ENCODE assay signal across 8 cellular contexts in genomic region chr10:62681211-62681940, GRCh38.
DNase-seq lines count a peak whose midpoint lies in the region; ATAC-seq and TF ChIP-seq lines count a peak whose summit lies in the region.

No MANE protein-coding gene starts in this region.

- no peak overlapping the region for H3K9ac ChIP-seq in MM.1S (ENCODE audit: low read length)

- intact Hi-C loops in upper lobe of right lung (cut with DNase I) (no loop called here), adrenal gland (cut with DNase I) (no loop called here)

- DNase-seq in GM06990 (ENCODE audit: extremely low read depth, insufficient read length) (peak; percentile 82), MM.1S (peak; percentile 48), activated T-cell treated with anti-CD3 and anti-CD28 coated beads for 24 hours (ENCODE audit: low read depth) (peak; percentile 74), medulla oblongata (ENCODE audit: extremely low spot score) (peak; percentile 9), upper lobe of right lung (no peak), adrenal gland (no peak), NCI-H82 (lab: John Stamatoyannopoulos, UW) (no peak)

- H2AFZ ChIP-seq in MM.1S (ENCODE audit: low read length): peak overlapping the region; percentile 46; the same call in 1 of the 2 replicates

- peak overlapping the region; percentile 11; the same call in 1 of the 2 replicates for H3K27ac ChIP-seq in MM.1S (ENCODE audit: low read length)
- H3K27ac ChIP-seq in upper lobe of right lung: no peak overlapping the region
- no peak overlapping the region for H3K27ac ChIP-seq in adrenal gland

- H3K27me3 ChIP-seq in GM06990 (replicated peaks; ENCODE audit: control insufficient read depth, insufficient read depth, low read length) (no peaks in the 10 kb centered on the region), MM.1S (replicated peaks; ENCODE audit: insufficient read depth, low read length) (no peaks in the 10 kb centered on the region), upper lobe of right lung (no peaks in the 10 kb centered on the region), adrenal gland (no peaks in the 10 kb centered on the region)

- no peaks in the 10 kb centered on the region for H3F3A ChIP-seq in MM.1S (ENCODE audit: insufficient read depth, low read length)

- ATAC-seq in GM21737 (IDR thresholded peaks at IDR 0.05; ENCODE audit: unreplicated experiment) (peak; percentile 96), upper lobe of right lung (peak; percentile 88)

- H3K36me3 ChIP-seq in GM06990 (ENCODE audit: control insufficient read depth, insufficient read depth, low read length) (no peaks in the 10 kb centered on the region), MM.1S (replicated peaks; ENCODE audit: insufficient read depth, low read length) (no peaks in the 10 kb centered on the region), upper lobe of right lung (no peaks in the 10 kb centered on the region), adrenal gland (replicated peaks in 1 of 2) (no peaks in the 10 kb centered on the region)

- H4K20me1 ChIP-seq in MM.1S (ENCODE audit: insufficient read depth, low read length): no peaks in the 10 kb centered on the region

- WGBS in adrenal gland, 4 donors: 59 to 73% (median 66%) methylated on average over 8 of the region's 8 CpGs

- no peaks in the 10 kb centered on the region for H3K79me2 ChIP-seq in MM.1S (ENCODE audit: low read length)

- H3K9me3 ChIP-seq in MM.1S (replicated peaks; ENCODE audit: insufficient read depth, low read length) (no peaks in the 10 kb centered on the region), upper lobe of right lung (no peaks in the 10 kb centered on the region), adrenal gland (replicated peaks in 1 of 3) (no peaks in the 10 kb centered on the region)

- H3K4me3 ChIP-seq in GM06990 (replicated peaks; ENCODE audit: low read depth, low read length) (no peak overlapping the region), MM.1S (ENCODE audit: low read length) (no peak overlapping the region), upper lobe of right lung (no peak overlapping the region), adrenal gland (no peak overlapping the region)

- TF ChIP-seq CTCF in GM06990 (IDR thresholded peaks at IDR 0.05; ENCODE audit: insufficient read depth, low read length, poor library complexity, severe bottlenecking) (peak; percentile 80), MM.1S (IDR thresholded peaks at IDR 0.05; ENCODE audit: low read length) (peak; percentile 51), upper lobe of right lung (IDR thresholded peaks at IDR 0.05) (peak; percentile 8), adrenal gland (IDR thresholded peaks at IDR 0.05) (no peak)

- no peak for TF ChIP-seq POLR2A in adrenal gland (IDR thresholded peaks at IDR 0.05)

- peak overlapping the region; percentile 18 for H3K4me2 ChIP-seq in MM.1S (ENCODE audit: low read depth, low read length)

- H3K9me2 ChIP-seq in MM.1S (replicated peaks; ENCODE audit: insufficient read depth, low read length): no peaks in the 10 kb centered on the region

- H3K4me1 ChIP-seq in MM.1S (ENCODE audit: low read length) (peaks cover 12% of the 10 kb centered on the region), upper lobe of right lung (no peaks in the 10 kb centered on the region), adrenal gland (replicated peaks in 1 of 2) (no peaks in the 10 kb centered on the region)

Comparison
In these comparisons a context has a peak if more than half of its experiments do, and no peak if none do; other contexts are left out.
1. DNase-seq: peak in GM06990 (single experiment), MM.1S (single experiment), activated T-cell treated with anti-CD3 and anti-CD28 coated beads for 24 hours (single experiment) and medulla oblongata (single experiment); none in upper lobe of right lung (single experiment), adrenal gland (0 of 7) and NCI-H82 (single experiment).
2. CTCF ChIP-seq: peak in GM06990 (single experiment), MM.1S (single experiment) and upper lobe of right lung (single experiment); none in adrenal gland (0 of 6).